Comparison of ENCODE assay signal across 14 cellular contexts in genomic region chr12:31406345-31406744, GRCh38.
A peak's percentile ranks its signal among the peaks of the same experiment; 100 is the strongest.
DNase-seq lines count a peak whose midpoint lies in the region; ATAC-seq and TF ChIP-seq lines count a peak whose summit lies in the region.
"Had no signal": no experiment of that assay in that cellular context is flagged by ENCODE, and none has a peak within 500 bp of the region (broad histone marks: within the 10 kb centered on the region; RNA-seq: fewer than 3 reads in every experiment).

No MANE protein-coding gene starts in this region.

- TF ChIP-seq CTCF in OCI-LY1 (IDR thresholded peaks at IDR 0.05; ENCODE audit: low read length) (no peak), foreskin keratinocyte (conservative IDR thresholded peaks at IDR 0.05) (no peak)

- no peak overlapping the region for H3K4me3 ChIP-seq in OCI-LY1 (ENCODE audit: low read depth, low read length, poor library complexity, severe bottlenecking)

- peak overlapping the region; percentile 49 for H3K4me2 ChIP-seq in OCI-LY1 (ENCODE audit: low read length)

- H3K9me3 ChIP-seq in OCI-LY1 (ENCODE audit: low read length) = no peaks in the 10 kb centered on the region

- H4K20me1 ChIP-seq in OCI-LY1 (ENCODE audit: insufficient read depth, low read length) = no peaks in the 10 kb centered on the region

- H3K27ac ChIP-seq in OCI-LY1 (ENCODE audit: low read depth, low read length, poor library complexity, severe bottlenecking) (peak overlapping the region; percentile 95), foreskin keratinocyte (no peak overlapping the region)

- no peak overlapping the region for H2AFZ ChIP-seq in OCI-LY1 (ENCODE audit: low read length)

- no peaks in the 10 kb centered on the region for H3K36me3 ChIP-seq in OCI-LY1 (ENCODE audit: insufficient read depth, low read length)

- no peak overlapping the region for H3K9ac ChIP-seq in OCI-LY1 (ENCODE audit: low read length)

- no peak for DNase-seq in foreskin keratinocyte
- DNase-seq in DMS 273 treated with DMSO at 0.1 percent for 48 hours (lab: John Stamatoyannopoulos, UW) = no peak
- DNase-seq in SKM-1 treated with dmso at 0.1 percent for 144 hours (lab: John Stamatoyannopoulos, UW; ENCODE audit: unreplicated experiment) = no peak
- no peak for DNase-seq in DMS114 treated with DMSO at 0.1 percent for 48 hours (lab: John Stamatoyannopoulos, UW; ENCODE audit: unreplicated experiment)
- DNase-seq: activated CD8-positive, alpha-beta T cell treated with anti-CD3 and anti-CD28 coated beads, Interleukin-2, amount 10 ng/mL, durations not matched to agents 7 days and 5 days; CD8-positive, alpha-beta memory T cell; H7; left ventricle myocardium superior; NCI-H1048; retina had no signal

- peaks cover 49% of the 10 kb centered on the region for H3K4me1 ChIP-seq in OCI-LY1 (ENCODE audit: insufficient read depth, low read length, severe bottlenecking)
- no peaks in the 10 kb centered on the region for H3K4me1 ChIP-seq in foreskin keratinocyte

- peak; percentile 77 for ATAC-seq in GM18502 (IDR thresholded peaks at IDR 0.05; ENCODE audit: poor library complexity, unreplicated experiment)
- peak; percentile 65 for ATAC-seq in GM21367 (IDR thresholded peaks at IDR 0.05; ENCODE audit: unreplicated experiment)
- peak; percentile 70 for ATAC-seq in HG03103 (IDR thresholded peaks at IDR 0.05; ENCODE audit: low read depth, unreplicated experiment)
- ATAC-seq in foreskin keratinocyte = no peak
- ATAC-seq: activated CD8-positive, alpha-beta T cell treated with anti-CD3 and anti-CD28 coated beads, Interleukin-2, amount 10 ng/mL, durations not matched to agents 7 days and 5 days; left ventricle myocardium superior had no signal

- no peaks in the 10 kb centered on the region for H3K9me2 ChIP-seq in OCI-LY1 (ENCODE audit: low read depth, low read length)

- no peaks in the 10 kb centered on the region for H3F3A ChIP-seq in OCI-LY1 (ENCODE audit: insufficient read depth, low read length)

- no peaks in the 10 kb centered on the region for H3K27me3 ChIP-seq in OCI-LY1 (ENCODE audit: insufficient read depth, low read length)
- no peaks in the 10 kb centered on the region for H3K27me3 ChIP-seq in foreskin keratinocyte

- no peaks in the 10 kb centered on the region for H3K79me2 ChIP-seq in OCI-LY1 (ENCODE audit: insufficient read depth, low read length)
